17 cellular contexts compared by ENCODE assay signal in genomic region chr1:150596095-150596892, GRCh38. TPM values are rescaled to one million over a fixed set of nuclear protein-coding genes. Genes with fewer than 3 reads are reported as not detected.
A peak's percentile ranks its signal among the peaks of the same experiment; 100 is the strongest.
DNase-seq lines count a peak whose midpoint lies in the region; ATAC-seq and TF ChIP-seq lines count a peak whose summit lies in the region.
"Had no signal": no experiment of that assay in that cellular context is flagged by ENCODE, and none has a peak within 500 bp of the region (broad histone marks: within the 10 kb centered on the region; RNA-seq: fewer than 3 reads in every experiment).

No MANE protein-coding gene starts in this region.

- H3K9ac ChIP-seq in neural progenitor cell = no peak overlapping the region
- H3K9ac ChIP-seq in colonic mucosa (ENCODE audit: low read depth in 2 of 2, low read length in 2 of 2) = no peak overlapping the region

- H3K4me1 ChIP-seq in ACC112 (ENCODE audit: control insufficient read depth, insufficient read depth, low read length, unreplicated experiment) (peaks cover 9% of the 10 kb centered on the region), GM23338 (ENCODE audit: insufficient read depth) (peaks cover 6% of the 10 kb centered on the region; the same call in 1 of the 2 replicates), neural progenitor cell (no peaks in the 10 kb centered on the region), colonic mucosa (no peaks in the 10 kb centered on the region)
- H3K4me1 ChIP-seq: lower lobe of right lung, SJSA1, tibial artery had no signal

- no peaks in the 10 kb centered on the region for H4K20me1 ChIP-seq in GM23338 (replicated peaks; ENCODE audit: insufficient read depth)
- H4K20me1 ChIP-seq in neural progenitor cell (ENCODE audit: low read depth) = no peaks in the 10 kb centered on the region

- H3K27me3 ChIP-seq in ACC112 (ENCODE audit: insufficient read depth, low read length) (no peaks in the 10 kb centered on the region), GM23338 (ENCODE audit: insufficient read depth) (no peaks in the 10 kb centered on the region), neural progenitor cell (no peaks in the 10 kb centered on the region), colonic mucosa (no peaks in the 10 kb centered on the region)
- H3K27me3 ChIP-seq: SJSA1, tibial artery had no signal

- no peaks in the 10 kb centered on the region for H3K9me2 ChIP-seq in GM23338 (ENCODE audit: insufficient read depth)

- H3K9me3 ChIP-seq in neural progenitor cell (ENCODE audit: low read depth) (no peaks in the 10 kb centered on the region), colonic mucosa (no peaks in the 10 kb centered on the region)
- H3K9me3 ChIP-seq: lower lobe of right lung, SJSA1, tibial artery had no signal

- peaks cover 10% of the 10 kb centered on the region; the same call in 1 of the 3 replicates for H3K4me1 Mint-ChIP-seq in GM23338
- peaks cover 12% of the 10 kb centered on the region for H3K4me1 Mint-ChIP-seq in WTC11
- H3K4me1 Mint-ChIP-seq in activated naive CD8-positive, alpha-beta T cell treated with anti-CD3 and anti-CD28 coated beads for 36 hours = peaks cover 3% of the 10 kb centered on the region
- H3K4me1 Mint-ChIP-seq in neural progenitor cell = peaks cover 12% of the 10 kb centered on the region

- H3K36me3 ChIP-seq in ACC112 (ENCODE audit: insufficient read depth, low read length) (no peaks in the 10 kb centered on the region), GM23338 (ENCODE audit: insufficient read depth) (peaks cover 5% of the 10 kb centered on the region), neural progenitor cell (no peaks in the 10 kb centered on the region), colonic mucosa (no peaks in the 10 kb centered on the region)
- H3K36me3 ChIP-seq: SJSA1 had no signal

- H3K4me3 ChIP-seq in ACC112 (ENCODE audit: low read depth, low read length) = no peak overlapping the region
- no peak overlapping the region for H3K4me3 ChIP-seq in GM23338
- H3K4me3 ChIP-seq in foreskin fibroblast (ENCODE audit: low read depth in 1 of 2, low read length in 2 of 2) = no peak overlapping the region
- H3K4me3 ChIP-seq in neural progenitor cell = no peak overlapping the region
- no peak overlapping the region for H3K4me3 ChIP-seq in colonic mucosa
- H3K4me3 ChIP-seq: lower lobe of right lung, SJSA1, tibial artery had no signal

- H3K4me2 ChIP-seq in GM23338 (no peak overlapping the region), neural progenitor cell (no peak overlapping the region)

- ATAC-seq in GM23338 (no peak), WTC11 (no peak)
- ATAC-seq: lower lobe of right lung had no signal

- H3K36me3 Mint-ChIP-seq in GM23338 (ENCODE audit: low read depth) (peaks cover 41% of the 10 kb centered on the region), WTC11 (peaks cover 33% of the 10 kb centered on the region), neural progenitor cell (peaks cover 24% of the 10 kb centered on the region)
- H3K36me3 Mint-ChIP-seq in activated naive CD8-positive, alpha-beta T cell treated with anti-CD3 and anti-CD28 coated beads for 36 hours = peaks cover 2% of the 10 kb centered on the region

- H3K27me3 Mint-ChIP-seq in GM23338 (ENCODE audit: insufficient read depth, low read depth, poor library complexity) (peaks cover 16% of the 10 kb centered on the region), WTC11 (ENCODE audit: low read depth) (no peaks in the 10 kb centered on the region), neural progenitor cell (ENCODE audit: insufficient read depth, low read depth) (peaks cover 4% of the 10 kb centered on the region)
- no peaks in the 10 kb centered on the region for H3K27me3 Mint-ChIP-seq in activated naive CD8-positive, alpha-beta T cell treated with anti-CD3 and anti-CD28 coated beads for 36 hours
- H3K27me3 Mint-ChIP-seq: activated naive CD8-positive, alpha-beta T cell had no signal

- peaks cover 17% of the 10 kb centered on the region for H3K9me3 Mint-ChIP-seq in GM23338
- peaks cover 21% of the 10 kb centered on the region for H3K9me3 Mint-ChIP-seq in WTC11
- no peaks in the 10 kb centered on the region for H3K9me3 Mint-ChIP-seq in activated naive CD8-positive, alpha-beta T cell treated with anti-CD3 and anti-CD28 coated beads for 36 hours
- peaks cover 8% of the 10 kb centered on the region for H3K9me3 Mint-ChIP-seq in neural progenitor cell

- H3F3A ChIP-seq in GM23338 (replicated peaks; ENCODE audit: low read depth) (peaks cover 6% of the 10 kb centered on the region; the same call in 1 of the 2 replicates), neural progenitor cell (ENCODE audit: low read depth) (peaks cover 11% of the 10 kb centered on the region)

- TF ChIP-seq CTCF in GM23338 (conservative IDR thresholded peaks at IDR 0.05; ENCODE audit: low read depth in 2 of 2) (no peak), WTC11 (IDR thresholded peaks at IDR 0.05) (no peak), foreskin fibroblast (IDR thresholded peaks at IDR 0.05; ENCODE audit: low read depth, low read length) (no peak), neural progenitor cell (IDR thresholded peaks at IDR 0.05) (no peak), colonic mucosa (IDR thresholded peaks at IDR 0.05) (no peak)

- H3K79me2 ChIP-seq in ACC112 (ENCODE audit: control insufficient read depth, insufficient read depth, low read length, unreplicated experiment) (no peaks in the 10 kb centered on the region), GM23338 (replicated peaks; ENCODE audit: insufficient read depth) (no peaks in the 10 kb centered on the region), neural progenitor cell (ENCODE audit: low read depth) (no peaks in the 10 kb centered on the region)

- intact Hi-C loops in colonic mucosa (cut with DNase I) = no loop called here

- POLR2A ChIA-PET in WTC11 (lab: Charles Lee) = interaction anchor here (0.6 kb wide), 1 partner anchor 497 kb away, joined by 5 read pairs; no protein-coding TSS in a partner anchor

- H3K27ac Mint-ChIP-seq in GM23338 (no peak overlapping the region; the same call in 1 of the 2 replicates), WTC11 (peak overlapping the region; percentile 35), neural progenitor cell (no peak overlapping the region)
- no peak overlapping the region for H3K27ac Mint-ChIP-seq in activated naive CD8-positive, alpha-beta T cell treated with anti-CD3 and anti-CD28 coated beads for 36 hours
- H3K27ac Mint-ChIP-seq: activated naive CD8-positive, alpha-beta T cell had no signal

- H3K4me3 Mint-ChIP-seq in GM23338 (no peak overlapping the region; the same call in 2 of the 3 replicates), WTC11 (no peak overlapping the region), neural progenitor cell (no peak overlapping the region)
- H3K4me3 Mint-ChIP-seq in activated naive CD8-positive, alpha-beta T cell treated with anti-CD3 and anti-CD28 coated beads for 36 hours = no peak overlapping the region
- H3K4me3 Mint-ChIP-seq: activated naive CD8-positive, alpha-beta T cell had no signal

- H2AFZ ChIP-seq in ACC112 (ENCODE audit: low read length, unreplicated experiment) (no peak overlapping the region), GM23338 (no peak overlapping the region), neural progenitor cell (replicated peaks) (no peak overlapping the region)

- CTCF ChIA-PET in WTC11 (lab: Charles Lee) = no interaction called here

- H3K27ac ChIP-seq in ACC112 (ENCODE audit: low read depth, low read length) = peak overlapping the region; percentile 69
- H3K27ac ChIP-seq in GM23338 (ENCODE audit: low read depth) = peak overlapping the region; percentile 59; the same call in 1 of the 2 replicates
- H3K27ac ChIP-seq in neural progenitor cell = no peak overlapping the region
- H3K27ac ChIP-seq in colonic mucosa = no peak overlapping the region
- H3K27ac ChIP-seq: lower lobe of right lung, SJSA1, tibial artery had no signal

- no peak for DNase-seq in GM23338 (ENCODE audit: low spot score)
- DNase-seq in WTC11 (ENCODE audit: low spot score) = no peak
- peak; percentile 75 to 83 for DNase-seq in foreskin fibroblast
- DNase-seq in activated naive CD8-positive, alpha-beta T cell treated with anti-CD3 and anti-CD28 coated beads for 36 hours = no peak
- DNase-seq in DMS53 (lab: John Stamatoyannopoulos, UW) = no peak
- DNase-seq in neural progenitor cell (ENCODE audit: low spot score) = no peak
- no peak for DNase-seq in colonic mucosa
- DNase-seq: cerebellar nuclear complex, DMS79 treated with DMSO at 0.1 percent for 48 hours, erythroblast, lower lobe of right lung, NCI-H2081 treated with DMSO at 0.1 percent for 48 hours, NCI-H774 had no signal

TF ChIP-seq in GM23338, 12 proteins besides CTCF, POLR2A, EP300 and RAD21 (continues in another document):
- TF ChIP-seq EZH2 (IDR thresholded peaks at IDR 0.05; ENCODE audit: low read depth, unreplicated experiment) (no peak), JUNB (IDR thresholded peaks at IDR 0.05; ENCODE audit: unreplicated experiment) (no peak), STAT1 (IDR thresholded peaks at IDR 0.05; ENCODE audit: unreplicated experiment) (no peak), CREB1 (CRISPR knock-in tag; IDR thresholded peaks at IDR 0.05; ENCODE audit: low read depth) (no peak)

TF ChIP-seq in WTC11, 78 proteins besides CTCF, POLR2A, EP300 and RAD21 (continues in another document):
- TF ChIP-seq RELA (CRISPR knock-in tag; IDR thresholded peaks at IDR 0.05; ENCODE audit: borderline replicate concordance) = no peak

RNA-seq across cellular contexts. Expression of gene MCL1, which starts 16.9 kb away (rescaled TPM):
- 237 and 244 TPM in 2 replicates for total RNA-seq in GM23338 (2014; rRNA removed; shearing (Covaris generic))
- 46.7 and 55.3 TPM in 2 replicates for polyA plus RNA-seq in GM23338 (2016; fragmentation: Nextera tagmentation; extraction: Ambion mirVana)
- total RNA-seq in WTC11 (2021) (191 to 212 TPM (median 204 TPM) in 3 replicates), neural progenitor cell (ENCODE audit: low replicate concordance) (202 and 232 TPM in 2 replicates), colonic mucosa (100 to 1,000 TPM; 151 to 285 TPM)
- 100 to 1,000 TPM; 209 to 217 TPM for total RNA-seq in activated naive CD8-positive, alpha-beta T cell treated with anti-CD3 and anti-CD28 coated beads for 36 hours

RNA-seq across cellular contexts. Expression of gene ENSA, which starts 33.1 kb away (rescaled TPM):
- 143 and 200 TPM in 2 replicates for total RNA-seq in GM23338 (2014; rRNA removed; shearing (Covaris generic))
- 114 and 121 TPM in 2 replicates for polyA plus RNA-seq in GM23338 (2016; fragmentation: Nextera tagmentation; extraction: Ambion mirVana)
- 219 to 254 TPM (median 224 TPM) in 3 replicates for total RNA-seq in WTC11 (2021)
- total RNA-seq in activated naive CD8-positive, alpha-beta T cell treated with anti-CD3 and anti-CD28 coated beads for 36 hours = 100 to 1,000 TPM; 195 to 214 TPM
- total RNA-seq in neural progenitor cell (ENCODE audit: low replicate concordance) = 133 and 201 TPM in 2 replicates
- total RNA-seq in colonic mucosa = 100 to 1,000 TPM; 199 to 227 TPM

RNA-seq across cellular contexts. Expression of gene ADAMTSL4, which starts 47.1 kb away (rescaled TPM):
- 3.6 and 5.3 TPM in 2 replicates for total RNA-seq in GM23338 (2014; rRNA removed; shearing (Covaris generic))
- 4.6 and 5.8 TPM in 2 replicates for polyA plus RNA-seq in GM23338 (2016; fragmentation: Nextera tagmentation; extraction: Ambion mirVana)
- total RNA-seq in WTC11 (2021) (6.6 to 14.7 TPM (median 14.1 TPM) in 3 replicates), neural progenitor cell (ENCODE audit: low replicate concordance) (not detected in 2 replicates), colonic mucosa (1 to 10 TPM; 4.9 to 6.3 TPM)
- total RNA-seq in activated naive CD8-positive, alpha-beta T cell treated with anti-CD3 and anti-CD28 coated beads for 36 hours = under 1 TPM; 0.06 to 0.10 TPM

Comparison
In these comparisons a context has a peak if more than half of its experiments do, and no peak if none do; other contexts are left out.
1. H3K27ac ChIP-seq: peak in ACC112 (single experiment) and GM23338 (single experiment); none in neural progenitor cell (single experiment) and colonic mucosa (single experiment).
2. DNase-seq: peak in foreskin fibroblast (2 of 2); none in GM23338 (single experiment), WTC11 (single experiment), activated naive CD8-positive, alpha-beta T cell treated with anti-CD3 and anti-CD28 coated beads for 36 hours (single experiment), DMS53 (single experiment), neural progenitor cell (single experiment) and colonic mucosa (single experiment).